9 cellular contexts compared by ENCODE assay signal in the genomic region with DNA sequence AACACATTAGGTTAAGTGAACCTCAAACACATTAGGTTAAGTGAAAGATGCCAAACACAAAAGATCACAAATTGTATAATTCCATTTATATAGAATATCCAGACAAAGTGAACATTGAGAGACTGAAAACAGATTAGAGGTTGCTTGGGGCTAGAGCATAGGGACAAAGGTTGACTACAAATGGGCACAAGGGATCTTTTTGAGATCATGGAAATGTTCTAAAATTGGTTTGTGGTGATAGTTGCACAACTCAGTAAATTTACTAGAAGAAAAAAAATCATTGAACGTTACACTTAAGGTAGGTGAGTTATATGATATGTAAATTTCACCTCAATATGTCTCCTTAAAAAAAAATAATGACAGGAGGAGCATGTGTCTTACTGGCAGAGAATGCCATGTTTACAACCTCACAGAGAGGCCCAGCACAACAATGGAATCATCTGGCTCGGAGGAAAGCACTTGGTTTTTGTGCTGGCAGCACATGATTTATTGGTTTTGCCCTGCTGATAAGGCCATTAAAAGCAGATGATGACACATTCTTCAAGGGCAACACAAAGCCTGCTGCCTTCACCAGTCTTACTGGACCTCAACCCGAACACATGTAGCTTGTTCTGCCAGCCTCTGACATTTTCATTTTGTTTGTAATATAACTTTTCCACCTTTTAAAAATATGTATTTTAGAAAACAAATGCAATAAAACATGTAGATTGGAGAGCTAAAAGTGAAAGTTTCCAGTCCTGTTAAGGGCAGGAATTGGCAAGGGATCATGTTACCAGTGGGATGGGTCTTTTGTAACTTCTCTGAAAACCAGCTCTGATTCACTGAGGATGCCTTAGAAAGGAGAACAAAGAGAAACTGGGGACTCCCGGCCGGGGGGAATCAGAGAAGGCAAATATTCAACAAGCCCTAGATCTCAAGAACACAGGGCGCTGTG. TPM values are rescaled to one million over a fixed set of nuclear protein-coding genes. Genes with fewer than 3 reads are reported as not detected.
DNase-seq lines count a peak whose midpoint lies in the region; ATAC-seq and TF ChIP-seq lines count a peak whose summit lies in the region.
"Had no signal": no experiment of that assay in that cellular context is flagged by ENCODE, and none has a peak within 500 bp of the region (broad histone marks: within the 10 kb centered on the region; RNA-seq: fewer than 3 reads in every experiment).

No MANE protein-coding gene starts in this region.

- peak overlapping the region; percentile 46 for H3K4me3 Mint-ChIP-seq in nephron progenitor cell

- no peaks in the 10 kb centered on the region for H3K36me3 Mint-ChIP-seq in nephron progenitor cell (ENCODE audit: low read depth)

- H3K27ac Mint-ChIP-seq in nephron progenitor cell = peak overlapping the region; percentile 99

- DNase-seq in GM04504 (ENCODE audit: low read depth) (peak; percentile 26), NCI-H2227 treated with DMSO at 0.1 percent for 48 hours (lab: John Stamatoyannopoulos, UW) (peak; percentile 73), nephron progenitor cell (peak; percentile 45), CD1c-positive myeloid dendritic cell (ENCODE audit: extremely low spot score) (no peak)
- no peak for DNase-seq in stimulated activated CD4-positive, alpha-beta T cell treated with anti-CD3 and anti-CD28 coated beads, Interleukin-4, amount 100 ng/mL, for 24 hours
- DNase-seq in stimulated activated CD4-positive, alpha-beta T cell treated with anti-CD3 and anti-CD28 coated beads, Interleukin-4, amount 100 ng/mL, for 4 hours = no peak

- peaks cover 36% of the 10 kb centered on the region for H3K4me1 ChIP-seq in ectodermal cell (ENCODE audit: control insufficient read depth, insufficient read depth, low read length)

- no peaks in the 10 kb centered on the region for H3K9me3 ChIP-seq in ectodermal cell (ENCODE audit: control insufficient read depth, low read length)

- H3K27me3 ChIP-seq in ectodermal cell (ENCODE audit: control insufficient read depth, insufficient read depth, low read length, poor library complexity, severe bottlenecking) = no peaks in the 10 kb centered on the region

- no peaks in the 10 kb centered on the region for H3K27me3 Mint-ChIP-seq in nephron progenitor cell (ENCODE audit: low read depth, poor library complexity)

- 5 to 15% methylated on average over 5 of the region's 6 CpGs for WGBS in ectodermal cell, 2 experiments

- no peak for TF ChIP-seq CTCF in nephron progenitor cell (IDR thresholded peaks at IDR 0.05)

- H3K4me1 Mint-ChIP-seq in nephron progenitor cell = peaks cover 71% of the 10 kb centered on the region

- no peak overlapping the region for H3K4me3 ChIP-seq in ectodermal cell (ENCODE audit: insufficient read depth, low read depth, low read length)

- H3K9me3 Mint-ChIP-seq in nephron progenitor cell = peaks cover under 1% of the 10 kb centered on the region

- ATAC-seq in GM21619 (IDR thresholded peaks at IDR 0.05; ENCODE audit: unreplicated experiment) = no peak

- H3K27ac ChIP-seq in ectodermal cell (ENCODE audit: insufficient read depth, low read depth, low read length, poor library complexity, severe bottlenecking) = peak overlapping the region; percentile 93

- no peaks in the 10 kb centered on the region for H3K36me3 ChIP-seq in ectodermal cell (ENCODE audit: control insufficient read depth, insufficient read depth, low read length)

RNA-seq across cellular contexts. Expression of gene LMOD2, which starts 11.9 kb away (rescaled TPM):
- polyA plus RNA-seq in ectodermal cell (2013, experiment 1 of 4) = 0.22 TPM
- 0.23 TPM for polyA plus RNA-seq in ectodermal cell (2013, experiment 2 of 4)
- 0.16 TPM for polyA plus RNA-seq in ectodermal cell (2013, experiment 3 of 4)
- polyA plus RNA-seq in ectodermal cell (2013, experiment 4 of 4) = 0.12 TPM

RNA-seq across cellular contexts. Expression of gene ASB15, which starts 42.1 kb away (rescaled TPM):
- not detected for polyA plus RNA-seq in ectodermal cell (2013, experiment 1 of 4)
- not detected for polyA plus RNA-seq in ectodermal cell (2013, experiment 2 of 4)
- polyA plus RNA-seq in ectodermal cell (2013, experiment 3 of 4) = not detected
- polyA plus RNA-seq in ectodermal cell (2013, experiment 4 of 4) = not detected
- polyA plus RNA-seq: esophagus had no signal

Comparison
In these comparisons a context has a peak if more than half of its experiments do, and no peak if none do; other contexts are left out.
1. DNase-seq: peak in GM04504 (single experiment), NCI-H2227 treated with DMSO at 0.1 percent for 48 hours (single experiment) and nephron progenitor cell (single experiment); none in stimulated activated CD4-positive, alpha-beta T cell treated with anti-CD3 and anti-CD28 coated beads, Interleukin-4, amount 100 ng/mL, for 24 hours (single experiment), CD1c-positive myeloid dendritic cell (single experiment) and stimulated activated CD4-positive, alpha-beta T cell treated with anti-CD3 and anti-CD28 coated beads, Interleukin-4, amount 100 ng/mL, for 4 hours (0 of 2).